In genomic region chr2:30612371-30612770, GRCh38 we compare ENCODE assay signal across 19 cellular contexts.
DNase-seq lines count a peak whose midpoint lies in the region; ATAC-seq lines count a peak whose summit lies in the region.
"Had no signal": no experiment of that assay in that cellular context is flagged by ENCODE, and none has a peak within 500 bp of the region (broad histone marks: within the 10 kb centered on the region; RNA-seq: fewer than 3 reads in every experiment).

No MANE protein-coding gene starts in this region.

- H3K36me3 ChIP-seq in trophoblast cell (ENCODE audit: control insufficient read depth in 1 of 2, insufficient read depth in 2 of 2, low read length in 2 of 2) = no peaks in the 10 kb centered on the region
- H3K36me3 ChIP-seq: Peyer's patch, stomach, uterus had no signal

- H3K9me3 ChIP-seq in trophoblast cell (ENCODE audit: insufficient read depth, low read depth, low read length) (no peaks in the 10 kb centered on the region), T-helper 17 cell (ENCODE audit: control insufficient read depth, low read length, poor library complexity, severe bottlenecking) (no peaks in the 10 kb centered on the region)
- H3K9me3 ChIP-seq: Peyer's patch, psoas muscle, stomach, uterus had no signal

- peaks cover 18% of the 10 kb centered on the region for H3K36me3 Mint-ChIP-seq in T-helper 17 cell (ENCODE audit: low read depth)

- no peak for ATAC-seq in T-helper 17 cell
- ATAC-seq: psoas muscle had no signal

- peaks cover 8 to 12% of the 10 kb centered on the region in 2 experiments for H3K4me1 ChIP-seq in trophoblast cell (ENCODE audit: control insufficient read depth in 1 of 2, insufficient read depth in 2 of 2, low read length in 2 of 2)
- H3K4me1 ChIP-seq: Peyer's patch, psoas muscle, uterus had no signal

- H2BK12ac ChIP-seq in trophoblast cell (ENCODE audit: low read length) = no peak overlapping the region

- no peak overlapping the region for H3K4me2 ChIP-seq in trophoblast cell (ENCODE audit: low read length)

- no peak overlapping the region for H3K27ac Mint-ChIP-seq in T-helper 17 cell
- H3K27ac Mint-ChIP-seq: activated naive CD4-positive, alpha-beta T cell treated with anti-CD3 and anti-CD28 coated beads, Interleukin-2, amount 10 ng/mL, durations not matched to agents 7 days and 5 days; CD8-positive, alpha-beta memory T cell had no signal

- no peak overlapping the region for H4K91ac ChIP-seq in trophoblast cell (ENCODE audit: low read depth, low read length)

- H2BK5ac ChIP-seq in trophoblast cell (ENCODE audit: low read depth, low read length, poor library complexity) = no peak overlapping the region

- H3K18ac ChIP-seq in trophoblast cell (ENCODE audit: low read length) = no peak overlapping the region

- DNase-seq in NCI-H2171 treated with DMSO at 0.1 percent for 48 hours (lab: John Stamatoyannopoulos, UW) (peak; percentile 17), NCI-H2171 (lab: John Stamatoyannopoulos, UW) (no peak), NCI-H146 (lab: John Stamatoyannopoulos, UW) (peak; percentile 46), fibroblast of peridontal ligament (ENCODE audit: extremely low read depth) (peak; percentile 8), trophoblast cell (no peak), OCI-M1 (lab: John Stamatoyannopoulos, UW) (no peak), T-helper 17 cell (no peak), DMS 273 treated with DMSO at 0.1 percent for 48 hours (lab: John Stamatoyannopoulos, UW) (no peak)
- DNase-seq: activated naive CD4-positive, alpha-beta T cell treated with anti-CD3 and anti-CD28 coated beads, Interleukin-2, amount 10 ng/mL, durations not matched to agents 7 days and 5 days; CD8-positive, alpha-beta memory T cell; dermis blood vessel endothelial cell; erythroblast; glutamatergic neuron; NCI-H1105 treated with DMSO at 0.1 percent for 48 hours; Peyer's patch; psoas muscle; stimulated activated CD4-positive, alpha-beta T cell treated with anti-CD3 and anti-CD28 coated beads, Interleukin-15, amount 100 ng/mL, for 24 hours; stomach; uterus had no signal

- no peak overlapping the region for H4K12ac ChIP-seq in trophoblast cell (ENCODE audit: low read depth, low read length)

- H2AK5ac ChIP-seq in trophoblast cell (ENCODE audit: low read length) = no peak overlapping the region

- H3K23ac ChIP-seq in trophoblast cell (ENCODE audit: low read length) = no peak overlapping the region

- no peak overlapping the region for H3K4me3 ChIP-seq in trophoblast cell (ENCODE audit: low read depth, low read length)
- H3K4me3 ChIP-seq: Peyer's patch, psoas muscle, stomach, uterus had no signal

- peaks cover 10% of the 10 kb centered on the region for H3K4me1 Mint-ChIP-seq in T-helper 17 cell
- H3K4me1 Mint-ChIP-seq: activated naive CD4-positive, alpha-beta T cell treated with anti-CD3 and anti-CD28 coated beads, Interleukin-2, amount 10 ng/mL, durations not matched to agents 7 days and 5 days; CD8-positive, alpha-beta memory T cell had no signal

- peak overlapping the region; percentile 59 for H3K27ac ChIP-seq in trophoblast cell (ENCODE audit: low read depth, low read length)
- H3K27ac ChIP-seq: Peyer's patch, psoas muscle, stomach, uterus had no signal

- H3K27me3 ChIP-seq in trophoblast cell (ENCODE audit: insufficient read depth, low read length) = no peaks in the 10 kb centered on the region
- H3K27me3 ChIP-seq: Peyer's patch, stomach, uterus had no signal

- H3K14ac ChIP-seq in trophoblast cell (ENCODE audit: low read length) = no peak overlapping the region

- no peak overlapping the region for H3K4ac ChIP-seq in trophoblast cell (ENCODE audit: low read depth, low read length)

- H3K4me3 Mint-ChIP-seq in T-helper 17 cell = no peak overlapping the region
- H3K4me3 Mint-ChIP-seq: activated naive CD4-positive, alpha-beta T cell treated with anti-CD3 and anti-CD28 coated beads, Interleukin-2, amount 10 ng/mL, durations not matched to agents 7 days and 5 days; CD8-positive, alpha-beta memory T cell had no signal

- no CpG with 5 or more reads among the region's 2 CpGs for WGBS in trophoblast cell (ENCODE audit: extremely low coverage, insufficient coverage, insufficient read length)

- H4K8ac ChIP-seq in trophoblast cell (ENCODE audit: low read depth, low read length) = no peak overlapping the region

- no peaks in the 10 kb centered on the region for H3K79me2 ChIP-seq in trophoblast cell (ENCODE audit: control insufficient read depth, insufficient read depth, low read length, poor library complexity)

- H2BK120ac ChIP-seq in trophoblast cell (ENCODE audit: insufficient read depth, low read length, poor library complexity) = no peak overlapping the region

- peaks cover 13% of the 10 kb centered on the region for H3K79me1 ChIP-seq in trophoblast cell (ENCODE audit: low read length)

- no peak overlapping the region for H3K9ac ChIP-seq in trophoblast cell (ENCODE audit: low read length)

- H3K27me3 Mint-ChIP-seq in T-helper 17 cell = no peaks in the 10 kb centered on the region
- H3K27me3 Mint-ChIP-seq: activated naive CD4-positive, alpha-beta T cell treated with anti-CD3 and anti-CD28 coated beads, Interleukin-2, amount 10 ng/mL, durations not matched to agents 7 days and 5 days; CD8-positive, alpha-beta memory T cell had no signal

- H2AFZ ChIP-seq in trophoblast cell (ENCODE audit: insufficient read depth, low read length, poor library complexity) = no peak overlapping the region

Comparison
In these comparisons a context has a peak if more than half of its experiments do, and no peak if none do; other contexts are left out.
1. DNase-seq: peak in NCI-H2171 treated with DMSO at 0.1 percent for 48 hours (single experiment), NCI-H146 (single experiment) and fibroblast of peridontal ligament (single experiment); none in NCI-H2171 (single experiment), trophoblast cell (0 of 2), OCI-M1 (single experiment), T-helper 17 cell (0 of 3) and DMS 273 treated with DMSO at 0.1 percent for 48 hours (single experiment).